ENCODE assay signal across 8 cellular contexts in the genomic region with DNA sequence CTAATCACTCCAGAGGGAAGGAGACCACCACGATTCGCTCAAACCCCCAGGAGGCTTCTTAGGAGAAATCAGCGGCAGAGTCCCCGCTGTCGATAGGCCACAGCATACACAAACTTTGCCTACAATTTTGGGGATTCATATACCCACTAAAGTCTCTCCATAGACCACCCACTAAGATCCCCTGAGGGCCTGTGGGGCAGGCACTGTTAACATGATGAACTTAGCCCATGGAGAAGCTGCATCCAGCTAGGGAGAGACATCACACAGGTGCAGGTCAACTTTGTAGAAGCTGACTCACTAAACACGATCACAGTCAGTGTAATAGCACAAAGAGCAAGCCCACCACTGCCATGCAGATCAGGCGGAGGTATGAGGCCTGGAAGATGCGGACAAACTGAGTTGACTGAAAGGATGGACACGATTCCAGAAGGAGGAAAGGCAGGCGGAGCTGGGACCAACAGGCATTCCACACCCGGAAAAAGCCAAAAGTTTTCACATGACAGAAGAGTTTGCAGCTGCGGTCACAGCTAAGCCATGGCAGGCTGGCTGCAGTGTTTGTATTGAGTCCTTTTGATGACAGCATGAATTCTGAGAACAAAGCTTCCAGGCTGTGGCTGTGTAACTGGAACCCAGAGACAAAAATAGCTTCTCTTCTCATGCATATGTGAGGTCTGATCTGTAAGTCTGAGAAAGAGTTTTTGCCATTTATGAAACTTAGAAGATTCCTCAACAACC.
DNase-seq lines count a peak whose midpoint lies in the region; ATAC-seq and TF ChIP-seq lines count a peak whose summit lies in the region.

No MANE protein-coding gene starts in this region.

- no peaks in the 10 kb centered on the region for H3K9me3 ChIP-seq in skeletal muscle tissue (ENCODE audit: control insufficient read depth in 3 of 3, low read length in 3 of 3)

- no peak for TF ChIP-seq CTCF in cardiac fibroblast (IDR thresholded peaks at IDR 0.05; ENCODE audit: low read depth, low read length)

- peaks cover 66 to 85% (median 79%) of the 10 kb centered on the region in 3 donors for H3K4me1 ChIP-seq in skeletal muscle tissue (ENCODE audit: control insufficient read depth in 3 of 3, insufficient read depth in 3 of 3, low read length in 3 of 3)

- no peak overlapping the region for H3K4me3 ChIP-seq in cardiac fibroblast (replicated peaks in 1 of 2; ENCODE audit: low read depth in 2 of 2, low read length in 2 of 2)
- H3K4me3 ChIP-seq in skeletal muscle tissue (ENCODE audit: low read length in 3 of 3) = peak overlapping the region; percentile 33 to 60 (median 47)

- H3K9ac ChIP-seq in skeletal muscle tissue (ENCODE audit: low read depth in 1 of 3, low read length in 3 of 3) = peak overlapping the region; percentile 46 to 80 (median 79)

- H3K27ac ChIP-seq in skeletal muscle tissue (ENCODE audit: low read depth, low read length) = peak overlapping the region; percentile 98

- no peaks in the 10 kb centered on the region for H3K27me3 ChIP-seq in skeletal muscle tissue (ENCODE audit: control insufficient read depth in 3 of 3, insufficient read depth in 3 of 3, low read length in 3 of 3)

- ATAC-seq in GM21825 (IDR thresholded peaks at IDR 0.05; ENCODE audit: unreplicated experiment) (no peak), HG03439 (IDR thresholded peaks at IDR 0.05; ENCODE audit: unreplicated experiment) (no peak)

- H3K36me3 ChIP-seq in skeletal muscle tissue (ENCODE audit: control insufficient read depth in 3 of 3, insufficient read depth in 3 of 3, low read length in 3 of 3) = peaks cover 0 to 3% (median 0%) of the 10 kb centered on the region in 3 donors

- peak; percentile 62 for DNase-seq in M059J (ENCODE audit: low read depth)
- peak; percentile 64 to 75 for DNase-seq in cardiac fibroblast (ENCODE audit: low read depth in 2 of 2)
- peak in 40 of 51 donors; percentile 28 to 91 (median 66) for DNase-seq in hypothalamus (lab: John Stamatoyannopoulos, UW)
- no peak for DNase-seq in NCI-H526 treated with DMSO at 0.1 percent for 48 hours (lab: John Stamatoyannopoulos, UW)
- no peak for DNase-seq in ureter (ENCODE audit: low spot score)

Comparison
In these comparisons a context has a peak if more than half of its experiments do, and no peak if none do; other contexts are left out.
1. DNase-seq: peak in M059J (single experiment), cardiac fibroblast (2 of 2) and hypothalamus (40 of 51); none in NCI-H526 treated with DMSO at 0.1 percent for 48 hours (single experiment) and ureter (single experiment).
2. H3K4me3 ChIP-seq: peak in skeletal muscle tissue (3 of 3); none in cardiac fibroblast (0 of 2).